In genomic region chr6:33856655-33857054, GRCh38 we compare ENCODE assay signal across 9 cellular contexts. TPM values are rescaled to one million over a fixed set of nuclear protein-coding genes. Genes with fewer than 3 reads are reported as not detected.
DNase-seq lines count a peak whose midpoint lies in the region; ATAC-seq and TF ChIP-seq lines count a peak whose summit lies in the region.
"Had no signal": no experiment of that assay in that cellular context is flagged by ENCODE, and none has a peak within 500 bp of the region (broad histone marks: within the 10 kb centered on the region; RNA-seq: fewer than 3 reads in every experiment).

No MANE protein-coding gene starts in this region.

- no peak overlapping the region for H3K4me2 ChIP-seq in H9 (ENCODE audit: insufficient read depth, insufficient read length, low read length)

- no peaks in the 10 kb centered on the region for H3K36me3 Mint-ChIP-seq in T-helper 1 cell treated with Interleukin-12 subunit alpha and Interleukin-12 subunit beta and Interleukin-4 antibody, amounts not matched to agents 30 μg/mL and 1 μg/mL, for 36 hours (ENCODE audit: low read depth)
- H3K36me3 Mint-ChIP-seq in Calu3 (ENCODE audit: insufficient read depth, unreplicated experiment) (no peaks in the 10 kb centered on the region), H9 (ENCODE audit: insufficient read depth in 1 of 3, low read depth in 3 of 3) (no peaks in the 10 kb centered on the region)

- no peak overlapping the region for H3K18ac ChIP-seq in H9 (ENCODE audit: insufficient read length, low read depth, low read length)

- H3K56ac ChIP-seq in H9 (ENCODE audit: insufficient read length, low read depth, low read length), result no peak overlapping the region

- H2AFZ ChIP-seq in H9 (ENCODE audit: low read length), result no peak overlapping the region

- H3K23me2 ChIP-seq in H9 (ENCODE audit: insufficient read length, low read depth, low read length, poor library complexity, severe bottlenecking), result no peaks in the 10 kb centered on the region

- DNase-seq in activated gamma-delta T cell (lab: John Stamatoyannopoulos, UW) (peak; percentile 39), Calu3 (no peak), tibial nerve (ENCODE audit: low spot score in 2 of 2) (no peak), H9 (no peak)
- DNase-seq in stimulated activated CD4-positive, alpha-beta T cell treated with anti-CD3 and anti-CD28 coated beads, TNF-alpha, amount 100 ng/mL, for 24 hours (ENCODE audit: low read depth in 3 of 3), result peak; percentile 21 to 73 (median 31)

- peaks cover 0 to 6% (median 2%) of the 10 kb centered on the region in 4 donors for H3K4me1 ChIP-seq in tibial nerve
- no peaks in the 10 kb centered on the region for H3K4me1 ChIP-seq in H9 (ENCODE audit: insufficient read depth, low read length)

- no peaks in the 10 kb centered on the region for H4K20me1 ChIP-seq in H9 (ENCODE audit: control insufficient read depth, insufficient read depth, insufficient read length)

- H2BK120ac ChIP-seq in H9 (ENCODE audit: low read depth, low read length, poor library complexity, severe bottlenecking), result no peak overlapping the region

- no peak overlapping the region for H3K4ac ChIP-seq in H9 (ENCODE audit: low read depth, low read length)

- WGBS in tibial nerve, 2 donors, result 80 to 90% methylated on average over 4 to 5 of the region's 5 CpGs
- no CpG with 5 or more reads among the region's 5 CpGs for WGBS in H9 (ENCODE audit: extremely low coverage, insufficient read length, low lambda C conversion rate)

- TF ChIP-seq CTCF in Calu3 (IDR thresholded peaks at IDR 0.05; ENCODE audit: unreplicated experiment) (no peak), tibial nerve (IDR thresholded peaks at IDR 0.05) (no peak), H9 (conservative IDR thresholded peaks at IDR 0.05) (no peak)

- H3K79me2 ChIP-seq in H9 (ENCODE audit: insufficient read depth, low read length), result no peaks in the 10 kb centered on the region

- no peaks in the 10 kb centered on the region for H3K9me3 Mint-ChIP-seq in T-helper 1 cell treated with Interleukin-12 subunit alpha and Interleukin-12 subunit beta and Interleukin-4 antibody, amounts not matched to agents 30 μg/mL and 1 μg/mL, for 36 hours
- H3K9me3 Mint-ChIP-seq in Calu3 (ENCODE audit: low read depth, unreplicated experiment) (no peaks in the 10 kb centered on the region), H9 (no peaks in the 10 kb centered on the region; a peak in 1 of 5 replicates)

- CTCF ChIA-PET in Calu3 (lab: Charles Lee), result interaction anchor here (0.6 kb wide), 1 partner anchor 37 kb away, joined by 3 read pairs; no protein-coding TSS in a partner anchor

- H3K23ac ChIP-seq in H9 (ENCODE audit: insufficient read length, low read depth, low read length), result no peak overlapping the region

- H3K36me3 ChIP-seq in tibial nerve, result no peaks in the 10 kb centered on the region

- H3K4me3 ChIP-seq in tibial nerve, result no peak overlapping the region

- H3K27me3 Mint-ChIP-seq in T-helper 1 cell treated with Interleukin-12 subunit alpha and Interleukin-12 subunit beta and Interleukin-4 antibody, amounts not matched to agents 30 μg/mL and 1 μg/mL, for 36 hours (ENCODE audit: low read depth), result peaks cover 9% of the 10 kb centered on the region
- peaks cover 100% of the 10 kb centered on the region for H3K27me3 Mint-ChIP-seq in Calu3 (ENCODE audit: unreplicated experiment)
- peaks cover 7% of the 10 kb centered on the region for H3K27me3 Mint-ChIP-seq in H9 (ENCODE audit: low read depth)

- TF ChIP-seq POLR2A in tibial nerve (IDR thresholded peaks at IDR 0.05), result no peak

- H2BK15ac ChIP-seq in H9 (ENCODE audit: low read depth, low read length), result no peak overlapping the region

- intact Hi-C loops in Calu3 (cut with micrococcal nuclease; ENCODE audit: unreplicated experiment), result no loop called here

- H2BK20ac ChIP-seq in H9 (ENCODE audit: low read depth, low read length, poor library complexity, severe bottlenecking), result no peak overlapping the region

- H2BK12ac ChIP-seq in H9 (ENCODE audit: insufficient read length, low read depth, low read length), result no peak overlapping the region

- ATAC-seq in GM18867 (IDR thresholded peaks at IDR 0.05; ENCODE audit: unreplicated experiment) (peak; percentile 64), SK-N-SH treated with all-trans-retinoic acid at 6 μM for 48 hours (no peak)

- BruUV-seq in Calu3 (replicated peaks; lab: Mats Ljungman, UMichigan), result no TSS peak

- H3K9me3 ChIP-seq in tibial nerve, result no peaks in the 10 kb centered on the region
- no peaks in the 10 kb centered on the region for H3K9me3 ChIP-seq in H9 (ENCODE audit: control insufficient read depth, low read depth, low read length)

- H4K8ac ChIP-seq in H9 (replicated peaks; ENCODE audit: insufficient read length, low read depth, low read length), result no peak overlapping the region

- H3K27ac ChIP-seq in tibial nerve (no peak overlapping the region), H9 (ENCODE audit: insufficient read length, low read depth, low read length) (no peak overlapping the region)

- H3K9ac ChIP-seq in H9 (ENCODE audit: extremely low read depth, insufficient read length, low read length), result no peak overlapping the region

- no peaks in the 10 kb centered on the region for H3K79me1 ChIP-seq in H9 (ENCODE audit: insufficient read depth, low read depth, low read length, poor library complexity, severe bottlenecking)

- H3K4me1 Mint-ChIP-seq in T-helper 1 cell treated with Interleukin-12 subunit alpha and Interleukin-12 subunit beta and Interleukin-4 antibody, amounts not matched to agents 30 μg/mL and 1 μg/mL, for 36 hours (ENCODE audit: low read depth), result peaks cover 44% of the 10 kb centered on the region
- H3K4me1 Mint-ChIP-seq in Calu3 (ENCODE audit: low read depth, unreplicated experiment) (no peaks in the 10 kb centered on the region), H9 (peaks cover 10 to 19% of the 10 kb centered on the region in 2 experiments)

- no peak overlapping the region; the same call in 1 of the 2 replicates for H3K14ac ChIP-seq in H9 (ENCODE audit: insufficient read depth, low read length)

- H2BK5ac ChIP-seq in H9 (ENCODE audit: insufficient read length, low read length), result no peak overlapping the region

- no peak for TF ChIP-seq EP300 in tibial nerve (IDR thresholded peaks at IDR 0.05)

- peaks cover 0 to 31% of the 10 kb centered on the region in 2 donors for H3K27me3 ChIP-seq in tibial nerve
- no peaks in the 10 kb centered on the region for H3K27me3 ChIP-seq in H9 (ENCODE audit: insufficient read depth, low read length)

- H2AK5ac ChIP-seq in H9 (ENCODE audit: insufficient read length, low read length), result no peak overlapping the region

- no peak overlapping the region for H4K91ac ChIP-seq in H9 (ENCODE audit: insufficient read length, low read depth, low read length)

- no peak overlapping the region for H4K5ac ChIP-seq in H9 (ENCODE audit: insufficient read length, low read depth, low read length)

- H3K27ac Mint-ChIP-seq in T-helper 1 cell treated with Interleukin-12 subunit alpha and Interleukin-12 subunit beta and Interleukin-4 antibody, amounts not matched to agents 30 μg/mL and 1 μg/mL, for 36 hours, result peak overlapping the region; percentile 62
- no peak overlapping the region for H3K27ac Mint-ChIP-seq in Calu3 (ENCODE audit: unreplicated experiment)
- H3K27ac Mint-ChIP-seq in H9, result no peak overlapping the region

- H3T11ph ChIP-seq in H9 (ENCODE audit: low read length), result no peak overlapping the region

- H3K4me3 Mint-ChIP-seq in T-helper 1 cell treated with Interleukin-12 subunit alpha and Interleukin-12 subunit beta and Interleukin-4 antibody, amounts not matched to agents 30 μg/mL and 1 μg/mL, for 36 hours, result peak overlapping the region; percentile 10
- H3K4me3 Mint-ChIP-seq in Calu3 (ENCODE audit: low read depth, unreplicated experiment) (no peak overlapping the region), H9 (no peak overlapping the region)

TF ChIP-seq in SK-N-SH treated with all-trans-retinoic acid at 6 μM for 48 hours, 23 proteins besides CTCF, POLR2A, EP300 and RAD21 (continues in another document):
- TF ChIP-seq ZNF70 (CRISPR knock-in tag; IDR thresholded peaks at IDR 0.05) (no peak), CSDC2 (CRISPR knock-in tag; IDR thresholded peaks at IDR 0.05) (no peak), OSR1 (CRISPR knock-in tag; IDR thresholded peaks at IDR 0.05) (no peak), GLIS3 (CRISPR knock-in tag; IDR thresholded peaks at IDR 0.05) (no peak), ZFP3 (CRISPR knock-in tag; IDR thresholded peaks at IDR 0.05) (no peak), BACH2 (CRISPR knock-in tag; IDR thresholded peaks at IDR 0.05; ENCODE audit: borderline replicate concordance) (no peak), ZFP30 (CRISPR knock-in tag; IDR thresholded peaks at IDR 0.05) (no peak), CSRNP3 (CRISPR knock-in tag; IDR thresholded peaks at IDR 0.05) (no peak), CREB5 (CRISPR knock-in tag; IDR thresholded peaks at IDR 0.05; ENCODE audit: low read depth) (no peak), PPARA (CRISPR knock-in tag; IDR thresholded peaks at IDR 0.05; ENCODE audit: borderline replicate concordance) (no peak), ESRRG (CRISPR knock-in tag; IDR thresholded peaks at IDR 0.05) (no peak)

RNA-seq across cellular contexts. Expression of gene MLN, which starts 52.9 kb away (rescaled TPM):
- total RNA-seq in Calu3 (2022) (not detected in 2 replicates), tibial nerve (not detected), H9 (2021) (not detected in 2 replicates)
- total RNA-seq: fibroblast of villous mesenchyme had no signal

Comparison
In these comparisons a context has a peak if more than half of its experiments do, and no peak if none do; other contexts are left out.
1. DNase-seq: peak in activated gamma-delta T cell (single experiment) and stimulated activated CD4-positive, alpha-beta T cell treated with anti-CD3 and anti-CD28 coated beads, TNF-alpha, amount 100 ng/mL, for 24 hours (3 of 3); none in Calu3 (single experiment), tibial nerve (0 of 2) and H9 (single experiment).